ENCODE assay signal across 15 cellular contexts in the genomic region with DNA sequence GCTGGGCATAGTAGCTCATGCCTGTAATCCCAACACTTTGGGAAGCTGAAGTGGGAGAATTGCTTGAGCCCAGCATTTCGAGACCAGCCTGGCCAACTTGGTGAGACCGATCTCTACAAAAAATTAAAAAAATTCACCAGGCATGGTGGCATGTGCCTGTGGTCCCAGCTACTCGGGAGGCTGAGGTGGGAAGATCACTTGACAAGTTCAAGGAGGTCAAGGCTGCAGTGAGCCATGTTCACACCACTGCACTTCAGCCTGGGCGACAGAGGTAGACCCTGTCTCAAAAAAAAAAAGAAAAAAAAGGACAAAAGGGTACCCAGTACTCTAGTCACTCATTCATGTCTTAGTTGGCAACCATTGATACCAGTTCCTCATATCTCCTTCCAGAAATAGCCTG.
"Had no signal": no experiment of that assay in that cellular context is flagged by ENCODE, and none has a peak within 500 bp of the region (broad histone marks: within the 10 kb centered on the region; RNA-seq: fewer than 3 reads in every experiment).

No MANE protein-coding gene starts in this region.

- H3K9me3 Mint-ChIP-seq: activated CD4-positive, alpha-beta T cell treated with anti-CD3 and anti-CD28 coated beads, Interleukin-2, amount 10 ng/mL, durations not matched to agents 24 days and 14 days; activated naive CD4-positive, alpha-beta T cell treated with anti-CD3 and anti-CD28 coated beads for 36 hours; activated T-helper 17 cell treated with anti-CD3 and anti-CD28 coated beads, Interleukin-2, amount 50 U/mL, for 72 hours; neural progenitor cell; WTC11 had no signal

- H3K4me3 Mint-ChIP-seq: activated CD4-positive, alpha-beta T cell treated with anti-CD3 and anti-CD28 coated beads, Interleukin-2, amount 10 ng/mL, durations not matched to agents 24 days and 14 days; activated naive CD4-positive, alpha-beta T cell treated with anti-CD3 and anti-CD28 coated beads for 36 hours; activated T-helper 17 cell treated with anti-CD3 and anti-CD28 coated beads, Interleukin-2, amount 50 U/mL, for 72 hours; neural progenitor cell; T-helper 17 cell; WTC11 had no signal

- H3K4me1 Mint-ChIP-seq: activated CD4-positive, alpha-beta T cell treated with anti-CD3 and anti-CD28 coated beads, Interleukin-2, amount 10 ng/mL, durations not matched to agents 24 days and 14 days; activated T-helper 17 cell treated with anti-CD3 and anti-CD28 coated beads, Interleukin-2, amount 50 U/mL, for 72 hours; neural progenitor cell; T-helper 17 cell had no signal

- H3K27me3 ChIP-seq: adrenal gland, neural progenitor cell, pancreas had no signal

- DNase-seq: activated CD4-positive, alpha-beta T cell treated with anti-CD3 and anti-CD28 coated beads, Interleukin-2, amount 10 ng/mL, durations not matched to agents 24 days and 14 days; activated naive CD4-positive, alpha-beta T cell treated with anti-CD3 and anti-CD28 coated beads for 36 hours; adrenal gland; central memory CD4-positive, alpha-beta T cell; effector memory CD4-positive, alpha-beta T cell; glutamatergic neuron; mesendoderm; pancreas; T-helper 17 cell had no signal

- H3K4me1 ChIP-seq: adrenal gland, neural progenitor cell, pancreas had no signal

- H3K27ac Mint-ChIP-seq: activated CD4-positive, alpha-beta T cell treated with anti-CD3 and anti-CD28 coated beads, Interleukin-2, amount 10 ng/mL, durations not matched to agents 24 days and 14 days; activated naive CD4-positive, alpha-beta T cell treated with anti-CD3 and anti-CD28 coated beads for 36 hours; activated T-helper 17 cell treated with anti-CD3 and anti-CD28 coated beads, Interleukin-2, amount 50 U/mL, for 72 hours; neural progenitor cell; T-helper 17 cell; WTC11 had no signal

- H3K9me3 ChIP-seq: adrenal gland, pancreas had no signal

- ATAC-seq: activated T-helper 17 cell treated with anti-CD3 and anti-CD28 coated beads, Interleukin-2, amount 50 U/mL, for 72 hours; T-helper 17 cell; WTC11 had no signal

- H3K4me3 ChIP-seq: adrenal gland, coronary artery, neural progenitor cell, pancreas, smooth muscle cell had no signal

- H3K9ac ChIP-seq: neural progenitor cell had no signal

- H3K36me3 ChIP-seq: adrenal gland, neural progenitor cell, pancreas had no signal

- H3K27ac ChIP-seq: adrenal gland, epithelial cell of prostate, neural progenitor cell, pancreas had no signal

- H3K27me3 Mint-ChIP-seq: activated T-helper 17 cell treated with anti-CD3 and anti-CD28 coated beads, Interleukin-2, amount 50 U/mL, for 72 hours; T-helper 17 cell had no signal

- H3K36me3 Mint-ChIP-seq: neural progenitor cell, WTC11 had no signal
